In genomic region chr21:15207635-15208370, GRCh38 we compare ENCODE assay signal across 19 cellular contexts.
"Had no signal": no experiment of that assay in that cellular context is flagged by ENCODE, and none has a peak within 500 bp of the region (broad histone marks: within the 10 kb centered on the region; RNA-seq: fewer than 3 reads in every experiment).

No MANE protein-coding gene starts in this region.

- H3K27ac Mint-ChIP-seq: IgD-negative memory B cell had no signal

- ATAC-seq: Panc1 had no signal

- H3K9me3 ChIP-seq: SK-N-SH had no signal

- H3K4me3 Mint-ChIP-seq: IgD-negative memory B cell had no signal

- H3K9ac ChIP-seq: SK-N-SH had no signal

- H3K4me2 ChIP-seq: SK-N-SH had no signal

- DNase-seq: KBM-7, NCI-H1048, NCI-H1105, NCI-H1417, NCI-H1436 treated with DMSO at 0.1 percent for 48 hours, NCI-H1694, NCI-H187 treated with DMSO at 0.1 percent for 48 hours, NCI-H2029 treated with DMSO at 0.1 percent for 48 hours, NCI-H2227 treated with DMSO at 0.1 percent for 48 hours, NCI-H524, NCI-H526 treated with DMSO at 0.1 percent for 48 hours, NCI-H748 treated with DMSO at 0.1 percent for 48 hours, PC-3, SHP77, SK-N-SH, SW 1271 had no signal

- H3K27ac ChIP-seq: RWPE1 had no signal

- H3K36me3 Mint-ChIP-seq: IgD-negative memory B cell had no signal
